8 cellular contexts compared by ENCODE assay signal in genomic region chr17:31508310-31509094, GRCh38.
DNase-seq lines count a peak whose midpoint lies in the region; ATAC-seq, FAIRE-seq and TF ChIP-seq lines count a peak whose summit lies in the region.

No MANE protein-coding gene starts in this region.

- FAIRE-seq in A549 (lab: Jason Lieb, UNC) = no peak

- TF ChIP-seq RAD21 in A549 (conservative IDR thresholded peaks at IDR 0.05 in 1 of 2, IDR thresholded peaks at IDR 0.05 in 1 of 2) = no peak

- ATAC-seq in A549 (peak; percentile 56 to 82; a peak in 4 of 6 replicates), GM19023 (IDR thresholded peaks at IDR 0.05; ENCODE audit: unreplicated experiment) (peak; percentile 67), HG03159 (IDR thresholded peaks at IDR 0.05; ENCODE audit: unreplicated experiment) (peak; percentile 71), activated B cell treated with CpG ODN at 0.5 μM for 24 hours (ENCODE audit: low read depth) (peak; percentile 77), sciatic nerve (peak; percentile 57)

- POLR2A ChIA-PET in A549 (lab: Yijun Ruan, JAX) = interaction anchor here (0.7 kb wide), 1 partner anchor 49 kb away, joined by 3 read pairs; no protein-coding TSS in a partner anchor
- POLR2A ChIA-PET in activated B cell treated with CpG ODN at 0.5 μM for 24 hours (lab: Charles Lee) = interaction anchor here (0.5 to 10.7 kb wide), 9 partner anchors 11 to 1323 kb away, joined by 3 to 207 read pairs (median 3); no protein-coding TSS in a partner anchor

- no peaks in the 10 kb centered on the region for H3K27me3 Mint-ChIP-seq in activated B cell treated with CpG ODN at 0.5 μM for 24 hours

- WGBS in A549 (ENCODE audit: missing lambda C conversion rate) = 73% methylated on average over 10 of the region's 13 CpGs
- WGBS in testis, 2 donors = 69 to 70% methylated on average over 7 to 13 of the region's 13 CpGs

- no peaks in the 10 kb centered on the region for H3K4me1 ChIP-seq in A549
- peaks cover 20% of the 10 kb centered on the region for H3K4me1 ChIP-seq in testis

- intact Hi-C loops in activated B cell treated with CpG ODN at 0.5 μM for 24 hours (cut with micrococcal nuclease) (loop anchor here (1.0 to 5.0 kb wide), 5 partner anchors 14 to 116 kb away; partner anchors contain the start of gene RAB11FIP4), sciatic nerve (cut with DNase I) (no loop called here), testis (cut with DNase I; ENCODE audit: low total_unique reads) (no loop called here)

- H3K4me3 ChIP-seq in A549 (no peak overlapping the region), testis (no peak overlapping the region)

- H3K36me3 Mint-ChIP-seq in activated B cell treated with CpG ODN at 0.5 μM for 24 hours (ENCODE audit: low read depth) = peaks cover 4% of the 10 kb centered on the region

- TF ChIP-seq POLR2A in A549 (IDR thresholded peaks at IDR 0.05; ENCODE audit: low read length) = no peak
- TF ChIP-seq POLR2A in testis (IDR thresholded peaks at IDR 0.05) = no peak

- CTCF ChIA-PET in A549 (lab: Yijun Ruan, JAX) = interaction anchor here (0.6 to 11.1 kb wide), 5 partner anchors 9 to 293 kb away, joined by 3 to 172 read pairs (median 10); no protein-coding TSS in a partner anchor
- CTCF ChIA-PET in activated B cell treated with CpG ODN at 0.5 μM for 24 hours (lab: Charles Lee) = interaction anchor here (0.9 to 5.0 kb wide), 9 partner anchors 10 to 389 kb away, joined by 3 to 53 read pairs (median 6); no protein-coding TSS in a partner anchor

- no peaks in the 10 kb centered on the region for H3K9me3 ChIP-seq in A549
- H3K9me3 ChIP-seq in testis = no peaks in the 10 kb centered on the region

- H3K9me3 Mint-ChIP-seq in activated B cell treated with CpG ODN at 0.5 μM for 24 hours = no peaks in the 10 kb centered on the region

- H3K4me2 ChIP-seq in A549 = no peak overlapping the region

- DNase-seq in A549 (ENCODE audit: low read depth in 1 of 2, low spot score in 1 of 2) (peak; percentile 31 to 41), activated B cell treated with CpG ODN at 0.5 μM for 24 hours (no peak), sciatic nerve (ENCODE audit: low spot score) (no peak), amniotic stem cell (lab: John Stamatoyannopoulos, UW) (no peak), testis (no peak)
- DNase-seq in effector CD8-positive, alpha-beta T cell (lab: John Stamatoyannopoulos, UW) = peak; percentile 38

- no peak for TF ChIP-seq CTCF in A549 (IDR thresholded peaks at IDR 0.05)
- TF ChIP-seq CTCF in activated B cell treated with CpG ODN at 0.5 μM for 24 hours (IDR thresholded peaks at IDR 0.05) = no peak
- TF ChIP-seq CTCF in testis (IDR thresholded peaks at IDR 0.05) = no peak

- H3K36me3 ChIP-seq in testis (ENCODE audit: low read depth, missing control alignments) = no peaks in the 10 kb centered on the region

- no peak overlapping the region for H3K27ac ChIP-seq in A549
- no peak overlapping the region for H3K27ac ChIP-seq in testis

- peak overlapping the region; percentile 96 for H3K27ac Mint-ChIP-seq in activated B cell treated with CpG ODN at 0.5 μM for 24 hours

- peak overlapping the region; percentile 88 for H3K4me3 Mint-ChIP-seq in activated B cell treated with CpG ODN at 0.5 μM for 24 hours

- H3K27me3 ChIP-seq in testis = no peaks in the 10 kb centered on the region

- H3K4me1 Mint-ChIP-seq in activated B cell treated with CpG ODN at 0.5 μM for 24 hours = peaks cover 65% of the 10 kb centered on the region

- no peak for TF ChIP-seq EP300 in A549 (IDR thresholded peaks at IDR 0.05)

TF ChIP-seq in A549, 52 proteins besides CTCF, POLR2A, EP300 and RAD21:
- TF ChIP-seq ZFP36 (IDR thresholded peaks at IDR 0.05; ENCODE audit: borderline replicate concordance, partially characterized antibody) = no peak
- no peak for TF ChIP-seq CBX2 (IDR thresholded peaks at IDR 0.05; ENCODE audit: borderline replicate concordance, low read depth)
- no peak for TF ChIP-seq TP53 (CRISPR knock-in tag; IDR thresholded peaks at IDR 0.05)
- TF ChIP-seq REST (IDR thresholded peaks at IDR 0.05) = no peak
- TF ChIP-seq RNF2 (IDR thresholded peaks at IDR 0.05; ENCODE audit: borderline replicate concordance, low read depth) = no peak
- no peak for TF ChIP-seq CHD4 (IDR thresholded peaks at IDR 0.05; ENCODE audit: borderline replicate concordance)
- TF ChIP-seq RCOR1 (IDR thresholded peaks at IDR 0.05; ENCODE audit: low read depth, low read length) = no peak
- no peak for TF ChIP-seq ESRRA (IDR thresholded peaks at IDR 0.05; ENCODE audit: borderline replicate concordance, low read length)
- no peak for TF ChIP-seq MYC (IDR thresholded peaks at IDR 0.05; ENCODE audit: borderline replicate concordance, low read length)
- TF ChIP-seq SREBF2 (IDR thresholded peaks at IDR 0.05) = no peak
- TF ChIP-seq GATA3 (IDR thresholded peaks at IDR 0.05; ENCODE audit: borderline replicate concordance) = no peak
- no peak for TF ChIP-seq HDAC2 (IDR thresholded peaks at IDR 0.05)
- no peak for TF ChIP-seq HEYL (CRISPR knock-in tag; IDR thresholded peaks at IDR 0.05)
- no peak for TF ChIP-seq PHF8 (IDR thresholded peaks at IDR 0.05; ENCODE audit: borderline replicate concordance, low read depth)
- no peak for TF ChIP-seq FOSL2 (IDR thresholded peaks at IDR 0.05)
- TF ChIP-seq FOSL2 (CRISPR knock-in tag; IDR thresholded peaks at IDR 0.05) = no peak
- TF ChIP-seq MAFK (IDR thresholded peaks at IDR 0.05; ENCODE audit: partially characterized antibody) = no peak
- no peak for TF ChIP-seq CEBPB (IDR thresholded peaks at IDR 0.05)
- no peak for TF ChIP-seq USF2 (IDR thresholded peaks at IDR 0.05)

Comparison
In these comparisons a context has a peak if more than half of its experiments do, and no peak if none do; other contexts are left out.
1. DNase-seq: peak in A549 (2 of 2) and effector CD8-positive, alpha-beta T cell (single experiment); none in activated B cell treated with CpG ODN at 0.5 μM for 24 hours (single experiment), sciatic nerve (single experiment), amniotic stem cell (single experiment) and testis (single experiment).
2. Peak in every context shown above with its lines, with median percentiles within 50 percentile points of each other: ATAC-seq.